Comparison of ENCODE assay signal across 16 cellular contexts in the genomic region with DNA sequence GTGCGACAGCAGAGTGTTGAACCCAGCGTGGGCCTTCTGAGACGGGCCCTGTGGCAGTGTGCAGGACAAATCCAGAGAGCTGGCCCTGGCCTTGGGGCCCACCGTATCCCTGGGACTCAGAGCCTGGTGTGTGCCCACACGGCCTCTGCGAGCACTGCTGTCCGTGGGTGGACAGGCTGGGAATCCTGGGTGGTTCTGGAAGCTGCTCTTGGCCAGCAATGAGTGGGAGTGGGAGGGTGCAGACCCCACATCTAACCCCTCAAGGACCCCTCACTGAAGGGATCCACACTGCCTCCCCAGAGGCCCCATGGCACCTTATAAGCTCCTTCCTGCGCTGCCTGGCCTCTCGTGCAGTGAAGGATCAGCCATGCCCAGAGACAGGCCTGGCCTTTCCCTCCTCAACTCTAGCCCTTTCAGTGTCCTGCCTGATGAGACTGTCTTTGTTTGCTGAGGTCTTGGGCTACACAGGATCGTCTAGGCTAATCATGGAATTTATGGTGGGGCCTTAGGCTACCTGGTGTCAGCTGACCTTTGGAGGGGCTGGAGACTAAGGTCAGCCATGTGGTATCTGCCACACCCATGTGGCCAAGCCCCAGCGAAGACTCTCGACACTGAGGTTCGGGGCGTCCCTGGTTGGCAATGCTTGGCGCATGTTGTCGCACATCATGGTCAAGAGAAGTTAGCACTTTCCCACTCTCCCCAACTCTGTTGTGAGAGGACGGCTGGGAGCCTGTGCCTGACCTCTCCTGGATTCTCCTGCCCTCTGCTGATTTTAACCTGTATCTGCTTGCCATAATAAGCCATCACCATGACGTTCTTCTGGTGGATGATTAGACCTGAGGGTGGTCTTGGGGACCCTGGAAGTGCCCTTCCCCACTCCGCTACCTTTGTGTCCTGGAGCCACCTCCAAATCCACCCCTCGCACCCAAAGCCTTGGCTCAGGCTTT. TPM values are rescaled to one million over a fixed set of nuclear protein-coding genes. Genes with fewer than 3 reads are reported as not detected.
"Had no signal": no experiment of that assay in that cellular context is flagged by ENCODE, and none has a peak within 500 bp of the region (broad histone marks: within the 10 kb centered on the region; RNA-seq: fewer than 3 reads in every experiment).

No MANE protein-coding gene starts in this region.

- DNase-seq: activated CD4-positive, alpha-beta T cell treated with anti-CD3 and anti-CD28 coated beads for 1 hour; activated CD4-positive, alpha-beta T cell treated with anti-CD3 and anti-CD28 coated beads, Interleukin-2, amount 50 U/mL, for 4 hours; activated naive CD4-positive, alpha-beta T cell; activated naive CD8-positive, alpha-beta T cell treated with anti-CD3 and anti-CD28 coated beads, Interleukin-2, amount 10 ng/mL, durations not matched to agents 7 days and 5 days; activated T-cell treated with anti-CD3 and anti-CD28 coated beads for 4 hours; aorta; dorsolateral prefrontal cortex; hippocampal formation; lower lobe of right lung; midbrain; naive B cell; T-cell; T-helper 9 cell; thyroid gland had no signal

- H3K36me3 ChIP-seq: lower lobe of right lung, thyroid gland had no signal

- H3K4me1 ChIP-seq: lower lobe of right lung, thyroid gland had no signal

- H3K9me3 ChIP-seq: lower lobe of right lung, thyroid gland had no signal

- H3K27me3 ChIP-seq: dorsolateral prefrontal cortex, thyroid gland had no signal

- H3K27ac ChIP-seq: dorsolateral prefrontal cortex, lower lobe of right lung, thyroid gland had no signal

- H3K4me3 ChIP-seq: dorsolateral prefrontal cortex, lower lobe of right lung, thyroid gland had no signal

- ATAC-seq: esophagus mucosa; lower lobe of right lung; stimulated activated memory B cell treated with anti-CD40 and anti-IgM and Interleukin-4, amounts not matched to agents 10 μg/mL and 1 μg/mL and 100 μg/mL, for 72 hours; T-cell had no signal

RNA-seq across cellular contexts. Expression of a gene that starts 45.7 kb away (rescaled TPM):
- polyA plus RNA-seq: aorta had no signal
